Comparison of ENCODE assay signal across 15 cellular contexts in the genomic region with DNA sequence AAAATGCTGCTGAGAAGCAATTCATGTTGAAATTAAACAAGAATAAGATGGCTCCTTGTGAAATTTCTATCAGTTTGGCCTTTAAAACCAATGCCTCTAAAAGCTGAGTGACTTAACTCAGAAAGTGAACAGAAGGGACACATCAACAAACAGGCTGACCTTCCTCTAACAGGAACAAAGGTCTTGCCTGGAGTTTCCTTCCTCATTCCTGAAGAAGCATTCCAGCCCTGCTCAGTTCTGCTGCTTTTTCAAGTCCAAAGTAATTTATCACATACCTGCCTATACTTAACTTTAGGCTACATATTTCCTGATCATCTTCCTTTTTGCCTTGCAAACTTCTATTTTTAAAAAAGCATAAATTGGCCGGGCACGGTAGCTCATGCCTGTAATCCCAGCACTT.
"Had no signal": no experiment of that assay in that cellular context is flagged by ENCODE, and none has a peak within 500 bp of the region (broad histone marks: within the 10 kb centered on the region; RNA-seq: fewer than 3 reads in every experiment).

No MANE protein-coding gene starts in this region.

- H3K27ac ChIP-seq: esophagus muscularis mucosa, neutrophil, sigmoid colon had no signal

- FAIRE-seq: bronchial epithelial cell had no signal

- H3K4me3 ChIP-seq: esophagus muscularis mucosa, sigmoid colon had no signal

- H3K9me3 ChIP-seq: esophagus muscularis mucosa, neutrophil, sigmoid colon had no signal

- ATAC-seq: left ventricle myocardium superior had no signal

- H3K4me1 ChIP-seq: esophagus muscularis mucosa, sigmoid colon had no signal

- DNase-seq: activated CD4-positive, alpha-beta memory T cell treated with anti-CD3 and anti-CD28 coated beads for 36 hours; activated naive CD8-positive, alpha-beta T cell treated with anti-CD3 and anti-CD28 coated beads, Interleukin-2, amount 10 ng/mL, durations not matched to agents 7 days and 5 days; activated T-cell treated with anti-CD3 and anti-CD28 coated beads, Interleukin-2, amount 50 U/mL, for 48 hours; aorta; glutamatergic neuron; left ventricle myocardium superior; naive B cell; sigmoid colon; stimulated activated CD4-positive, alpha-beta T cell treated with anti-CD3 and anti-CD28 coated beads, Interleukin-12 subunit alpha, Interleukin-12 subunit beta, amount 100 ng/mL, for 4 hours; stimulated activated naive CD4-positive, alpha-beta T cell; SW 1271; T-helper 9 cell had no signal

- H3K36me3 ChIP-seq: esophagus muscularis mucosa, neutrophil, sigmoid colon had no signal

- H3K27me3 ChIP-seq: esophagus muscularis mucosa, neutrophil, sigmoid colon had no signal
